In genomic region chr11:59142530-59143507, GRCh38 we compare ENCODE assay signal across 8 cellular contexts. TPM values are rescaled to one million over a fixed set of nuclear protein-coding genes. Genes with fewer than 3 reads are reported as not detected.
DNase-seq lines count a peak whose midpoint lies in the region; ATAC-seq and TF ChIP-seq lines count a peak whose summit lies in the region.

A gene with protein sequence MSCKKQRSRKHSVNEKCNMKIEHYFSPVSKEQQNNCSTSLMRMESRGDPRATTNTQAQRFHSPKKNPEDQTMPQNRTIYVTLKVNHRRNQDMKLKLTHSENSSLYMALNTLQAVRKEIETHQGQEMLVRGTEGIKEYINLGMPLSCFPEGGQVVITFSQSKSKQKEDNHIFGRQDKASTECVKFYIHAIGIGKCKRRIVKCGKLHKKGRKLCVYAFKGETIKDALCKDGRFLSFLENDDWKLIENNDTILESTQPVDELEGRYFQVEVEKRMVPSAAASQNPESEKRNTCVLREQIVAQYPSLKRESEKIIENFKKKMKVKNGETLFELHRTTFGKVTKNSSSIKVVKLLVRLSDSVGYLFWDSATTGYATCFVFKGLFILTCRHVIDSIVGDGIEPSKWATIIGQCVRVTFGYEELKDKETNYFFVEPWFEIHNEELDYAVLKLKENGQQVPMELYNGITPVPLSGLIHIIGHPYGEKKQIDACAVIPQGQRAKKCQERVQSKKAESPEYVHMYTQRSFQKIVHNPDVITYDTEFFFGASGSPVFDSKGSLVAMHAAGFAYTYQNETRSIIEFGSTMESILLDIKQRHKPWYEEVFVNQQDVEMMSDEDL (plus strand): TSS chr11:59142856. CDS start chr11:59148873, 6,017 bp downstream.

- no peaks in the 10 kb centered on the region for H3K9me3 Mint-ChIP-seq in activated T-helper 2 cell treated with anti-CD3 and anti-CD28 coated beads, Interferon-gamma antibody, Interleukin-2, Interleukin-4, amounts not matched to agents 10 μg/mL and 5 μg/mL and 100 μg/mL, durations not matched to agents 14 hours and 24 hours and 36 hours
- H3K9me3 Mint-ChIP-seq in natural killer cell: no peaks in the 10 kb centered on the region

- DNase-seq in DMS153 (lab: John Stamatoyannopoulos, UW) (peak; percentile 79), HuH-7 (ENCODE audit: low spot score) (peak; percentile 78), RWPE1 (ENCODE audit: low spot score) (peak; percentile 91), fibroblast of pulmonary artery (ENCODE audit: low read depth) (peak; percentile 85), natural killer cell (peak; percentile 75)
- peak; percentile 87 for DNase-seq in activated T-helper 2 cell treated with anti-CD3 and anti-CD28 coated beads, Interferon-gamma antibody, Interleukin-2, Interleukin-4, amounts not matched to agents 10 μg/mL and 5 μg/mL and 100 μg/mL, durations not matched to agents 14 hours and 24 hours and 36 hours (ENCODE audit: low spot score)
- DNase-seq in stimulated activated naive CD4-positive, alpha-beta T cell (lab: John Stamatoyannopoulos, UW): peak; percentile 83 to 96 (median 89)

- peak within 1 kb of the TSS; percentile 94 for H3K4me3 Mint-ChIP-seq in activated T-helper 2 cell treated with anti-CD3 and anti-CD28 coated beads, Interferon-gamma antibody, Interleukin-2, Interleukin-4, amounts not matched to agents 10 μg/mL and 5 μg/mL and 100 μg/mL, durations not matched to agents 14 hours and 24 hours and 36 hours (ENCODE audit: low read depth)
- peak within 1 kb of the TSS; percentile 100 for H3K4me3 Mint-ChIP-seq in natural killer cell

- intact Hi-C loops in activated T-helper 2 cell treated with anti-CD3 and anti-CD28 coated beads, Interferon-gamma antibody, Interleukin-2, Interleukin-4, amounts not matched to agents 10 μg/mL and 5 μg/mL and 100 μg/mL, durations not matched to agents 14 hours and 24 hours and 36 hours (cut with micrococcal nuclease): loop anchor here (1.0 to 10.0 kb wide), 5 partner anchors 16 to 1686 kb away; partner anchors contain the start of genes FAM111B, ZDHHC5 and ZFP91
- intact Hi-C loops in natural killer cell (cut with micrococcal nuclease): loop anchor here (1.0 to 5.0 kb wide), 3 partner anchors 28 to 1486 kb away; partner anchors contain the start of genes CLP1 and ZFP91

- peaks cover 36% of the 10 kb centered on the region for H3K36me3 Mint-ChIP-seq in activated T-helper 2 cell treated with anti-CD3 and anti-CD28 coated beads, Interferon-gamma antibody, Interleukin-2, Interleukin-4, amounts not matched to agents 10 μg/mL and 5 μg/mL and 100 μg/mL, durations not matched to agents 14 hours and 24 hours and 36 hours (ENCODE audit: low read depth)
- no peaks in the 10 kb centered on the region for H3K36me3 Mint-ChIP-seq in natural killer cell

- TF ChIP-seq CTCF in RWPE1 (conservative IDR thresholded peaks at IDR 0.05; ENCODE audit: low read depth): 0 out of 2 replicates have a peak, but pooled peaks have one; percentile 20
- peak; percentile 33 for TF ChIP-seq CTCF in fibroblast of pulmonary artery (IDR thresholded peaks at IDR 0.05; ENCODE audit: low read length, missing control alignments)
- no peak for TF ChIP-seq CTCF in natural killer cell (IDR thresholded peaks at IDR 0.05)

- peak within 1 kb of the TSS; percentile 88 for H3K27ac ChIP-seq in RWPE1

- H3K27me3 Mint-ChIP-seq in activated T-helper 2 cell treated with anti-CD3 and anti-CD28 coated beads, Interferon-gamma antibody, Interleukin-2, Interleukin-4, amounts not matched to agents 10 μg/mL and 5 μg/mL and 100 μg/mL, durations not matched to agents 14 hours and 24 hours and 36 hours (ENCODE audit: low read depth): no peaks in the 10 kb centered on the region
- H3K27me3 Mint-ChIP-seq in natural killer cell (ENCODE audit: low read depth in 2 of 2): no peaks in the 10 kb centered on the region

- POLR2A ChIA-PET in RWPE1 (lab: Yijun Ruan, JAX; ENCODE audit: low non-redundant PET): no interaction called here

- ATAC-seq in GM21515 (IDR thresholded peaks at IDR 0.05; ENCODE audit: unreplicated experiment) (peak; percentile 69), natural killer cell (peak; percentile 83 to 92 (median 85))

- peak within 1 kb of the TSS; percentile 95 for H3K27ac Mint-ChIP-seq in activated T-helper 2 cell treated with anti-CD3 and anti-CD28 coated beads, Interferon-gamma antibody, Interleukin-2, Interleukin-4, amounts not matched to agents 10 μg/mL and 5 μg/mL and 100 μg/mL, durations not matched to agents 14 hours and 24 hours and 36 hours
- peak within 1 kb of the TSS; percentile 95 to 98 for H3K27ac Mint-ChIP-seq in natural killer cell

- CTCF ChIA-PET in RWPE1 (lab: Yijun Ruan, JAX): interaction anchor here (0.7 to 1.6 kb wide), 3 partner anchors 15 to 1528 kb away, joined by 3 to 9 read pairs (median 5); no protein-coding TSS in a partner anchor

- peak within 1 kb of the TSS; percentile 69 for H3K4me3 ChIP-seq in fibroblast of pulmonary artery (replicated peaks; ENCODE audit: low read depth, low read length)

- peaks cover 57% of the 10 kb centered on the region for H3K4me1 Mint-ChIP-seq in activated T-helper 2 cell treated with anti-CD3 and anti-CD28 coated beads, Interferon-gamma antibody, Interleukin-2, Interleukin-4, amounts not matched to agents 10 μg/mL and 5 μg/mL and 100 μg/mL, durations not matched to agents 14 hours and 24 hours and 36 hours (ENCODE audit: low read depth)
- peaks cover 50 to 52% of the 10 kb centered on the region in 2 donors for H3K4me1 Mint-ChIP-seq in natural killer cell

RNA-seq across cellular contexts. Expression of the gene that starts here (rescaled TPM):
- 66.2 and 69.1 TPM in 2 replicates for total RNA-seq in activated T-helper 2 cell treated with anti-CD3 and anti-CD28 coated beads, Interferon-gamma antibody, Interleukin-2, Interleukin-4, amounts not matched to agents 10 μg/mL and 5 μg/mL and 100 μg/mL, durations not matched to agents 14 hours and 24 hours and 36 hours
- 100 to 1,000 TPM in 2 of 3 donors, 10 to 100 TPM in 1; 93.7 to 125 (median 102) TPM for total RNA-seq in natural killer cell

Comparison
In these comparisons a context has a peak if more than half of its experiments do, and no peak if none do; other contexts are left out.
1. Peak in every context shown above with its lines: DNase-seq, ATAC-seq, H3K4me3 ChIP-seq and H3K27ac ChIP-seq.